In genomic region chr12:65835256-65835655, GRCh38 we compare ENCODE assay signal across 20 cellular contexts. TPM values are rescaled to one million over a fixed set of nuclear protein-coding genes. Genes with fewer than 3 reads are reported as not detected.
DNase-seq lines count a peak whose midpoint lies in the region; ATAC-seq, FAIRE-seq and TF ChIP-seq lines count a peak whose summit lies in the region.
"Had no signal": no experiment of that assay in that cellular context is flagged by ENCODE, and none has a peak within 500 bp of the region (broad histone marks: within the 10 kb centered on the region; RNA-seq: fewer than 3 reads in every experiment).

No MANE protein-coding gene starts in this region.

- intact Hi-C loops in PC-9 (cut with micrococcal nuclease; ENCODE audit: unreplicated experiment), result no loop called here
- intact Hi-C loops in esophagus squamous epithelium (cut with DNase I), result no loop called here

- peaks cover 57% of the 10 kb centered on the region for H3F3A ChIP-seq in PC-9 (ENCODE audit: insufficient read depth, low read depth)

- no peaks in the 10 kb centered on the region for H3K23me2 ChIP-seq in H1 (ENCODE audit: low read depth, low read length)

- no TSS peak for BruUV-seq in PC-9 (replicated peaks; lab: Mats Ljungman, UMichigan)

- H3K4me2 ChIP-seq in PC-9, result no peak overlapping the region
- H3K4me2 ChIP-seq in H1 (ENCODE audit: insufficient read depth in 1 of 2, low read depth in 2 of 2, low read length in 2 of 2), result no peak overlapping the region
- H3K4me2 ChIP-seq: BLaER1 treated with 17β-estradiol and CSF1 and Interleukin-3, amounts not matched to agents 10 nM and 100 nM had no signal

- DNase-seq in H54 (ENCODE audit: insufficient read length, low spot score) (no peak), PC-9 (no peak), H1 (ENCODE audit: low read depth in 1 of 2, low spot score in 2 of 2) (no peak), DMS 273 (lab: John Stamatoyannopoulos, UW; ENCODE audit: unreplicated experiment) (no peak), esophagus squamous epithelium (lab: John Stamatoyannopoulos, UW) (no peak), dedifferentiated amniotic fluid mesenchymal stem cell (ENCODE audit: extremely low spot score) (no peak)
- DNase-seq: DMS 273 treated with DMSO at 0.1 percent for 48 hours, GF-D8, MG63, NCI-H1092, NCI-H146, NCI-H2081, NCI-H2227 treated with DMSO at 0.1 percent for 48 hours, NCI-H524 had no signal

- H3K23ac ChIP-seq in H1 (ENCODE audit: insufficient read length), result no peak overlapping the region

- no peaks in the 10 kb centered on the region for H3K9me3 ChIP-seq in PC-9 (ENCODE audit: insufficient read depth, low read depth)
- H3K9me3 ChIP-seq in H1 (ENCODE audit: insufficient read depth in 2 of 2, low read depth in 1 of 2, low read length in 1 of 2), result no peaks in the 10 kb centered on the region
- no peaks in the 10 kb centered on the region for H3K9me3 ChIP-seq in esophagus squamous epithelium
- H3K9me3 ChIP-seq: BLaER1 treated with 17β-estradiol and CSF1 and Interleukin-3, amounts not matched to agents 10 nM and 100 nM; MG63 had no signal

- no peak overlapping the region for H2BK20ac ChIP-seq in H1 (ENCODE audit: low read length)

- 89% methylated on average over 4 of the region's 4 CpGs; no CpG with 5 or more reads in 1 of the 2 experiments for WGBS in H1 (ENCODE audit: extremely low coverage in 1 of 2, insufficient coverage in 1 of 2, insufficient read length in 1 of 2, insufficient replicate concordance in 2 of 2, low coverage in 1 of 2, low lambda C conversion rate in 2 of 2, missing lambda C conversion rate in 1 of 2), 2 experiments
- 78 to 79% methylated on average over 4 of the region's 4 CpGs for WGBS in esophagus squamous epithelium, 2 donors

- peaks cover 79% of the 10 kb centered on the region for H3K79me2 ChIP-seq in PC-9 (ENCODE audit: low read depth)
- peaks cover 0 to 10% of the 10 kb centered on the region in 2 experiments; a peak in 2 of 4 replicates for H3K79me2 ChIP-seq in H1 (ENCODE audit: control insufficient read depth in 1 of 2, insufficient read depth in 2 of 2, low read length in 2 of 2)

- TF ChIP-seq CTCF in PC-9 (conservative IDR thresholded peaks at IDR 0.05) (no peak), H1 (IDR thresholded peaks at IDR 0.05; ENCODE audit: control extremely low read depth in 1 of 3, insufficient read depth in 1 of 3, low read depth in 1 of 3, low read length in 3 of 3) (no peak), nephron (IDR thresholded peaks at IDR 0.05; ENCODE audit: unreplicated experiment in 3 of 3) (no peak), esophagus squamous epithelium (IDR thresholded peaks at IDR 0.05) (no peak)

- no peak overlapping the region for H2BK120ac ChIP-seq in H1 (replicated peaks; ENCODE audit: low read depth, low read length)

- H4K5ac ChIP-seq in H1 (ENCODE audit: insufficient read length, low read depth, low read length), result no peak overlapping the region

- no peak overlapping the region for H2BK5ac ChIP-seq in H1 (ENCODE audit: low read depth, low read length)

- no peaks in the 10 kb centered on the region for H3K9me2 ChIP-seq in PC-9 (ENCODE audit: insufficient read depth)

- ATAC-seq in GM19035 (IDR thresholded peaks at IDR 0.05; ENCODE audit: unreplicated experiment), result no peak

- no peaks in the 10 kb centered on the region for H4K20me1 ChIP-seq in PC-9 (ENCODE audit: insufficient read depth)
- H4K20me1 ChIP-seq in H1 (replicated peaks in 1 of 2; ENCODE audit: control insufficient read depth in 1 of 2, insufficient read depth in 2 of 2, low read length in 2 of 2), result peaks cover 0 to 1% of the 10 kb centered on the region in 2 experiments
- H4K20me1 ChIP-seq: BLaER1 treated with 17β-estradiol and CSF1 and Interleukin-3, amounts not matched to agents 10 nM and 100 nM had no signal

- H3K27me3 ChIP-seq in PC-9 (ENCODE audit: insufficient read depth, low read depth) (no peaks in the 10 kb centered on the region), H1 (replicated peaks in 1 of 4; ENCODE audit: control insufficient read depth in 3 of 4, extremely low read depth in 1 of 4, insufficient read depth in 3 of 4, low read length in 3 of 4) (no peaks in the 10 kb centered on the region), esophagus squamous epithelium (peaks cover 0 to 24% (median 0%) of the 10 kb centered on the region in 4 donors)
- H3K27me3 ChIP-seq: MG63 had no signal

- no peak overlapping the region for H3K4me3 Mint-ChIP-seq in nephron

- no peak overlapping the region for H3K9ac ChIP-seq in H1 (replicated peaks in 1 of 4; ENCODE audit: extremely low read depth in 1 of 4, low read depth in 3 of 4, low read length in 3 of 4)
- H3K9ac ChIP-seq: BLaER1 treated with 17β-estradiol and CSF1 and Interleukin-3, amounts not matched to agents 10 nM and 100 nM had no signal

- H4K8ac ChIP-seq in H1 (ENCODE audit: extremely low read depth, insufficient read depth, low read length), result no peak overlapping the region

- H3K14ac ChIP-seq in H1 (ENCODE audit: insufficient read length), result no peak overlapping the region

- no peak overlapping the region for H2BK15ac ChIP-seq in H1 (ENCODE audit: low read length)

- H2AK5ac ChIP-seq in H1 (ENCODE audit: low read depth, low read length), result no peak overlapping the region

- peaks cover 88% of the 10 kb centered on the region for H3K36me3 Mint-ChIP-seq in nephron (ENCODE audit: low read depth)

- TF ChIP-seq EP300 in H1 (IDR thresholded peaks at IDR 0.05; ENCODE audit: borderline replicate concordance in 1 of 2, low read depth in 2 of 2, low read length in 2 of 2), result no peak

- H3K36me3 ChIP-seq in PC-9 (ENCODE audit: low read depth) (peaks cover 44% of the 10 kb centered on the region), H1 (ENCODE audit: control insufficient read depth in 2 of 4, insufficient read depth in 4 of 4, low read length in 3 of 4) (peaks cover 0 to 21% (median 3%) of the 10 kb centered on the region in 4 experiments; a peak in 4 of 8 replicates), esophagus squamous epithelium (no peaks in the 10 kb centered on the region)
- H3K36me3 ChIP-seq: BLaER1 treated with 17β-estradiol and CSF1 and Interleukin-3, amounts not matched to agents 10 nM and 100 nM; MG63 had no signal

- TF ChIP-seq RAD21 in H1 (IDR thresholded peaks at IDR 0.05 in 1 of 2, conservative IDR thresholded peaks at IDR 0.05 in 1 of 2; ENCODE audit: low read depth in 2 of 2, low read length in 2 of 2), result no peak

- H4K91ac ChIP-seq in H1 (replicated peaks; ENCODE audit: insufficient read length, low read length), result no peak overlapping the region

- H3K18ac ChIP-seq in H1 (ENCODE audit: extremely low read depth, low read length), result no peak overlapping the region

- H3K4me1 ChIP-seq in PC-9 (replicated peaks; ENCODE audit: insufficient read depth), result peaks cover 11% of the 10 kb centered on the region
- no peaks in the 10 kb centered on the region for H3K4me1 ChIP-seq in H1 (replicated peaks in 1 of 4; ENCODE audit: control insufficient read depth in 3 of 4, insufficient read depth in 4 of 4, low read length in 3 of 4)
- H3K4me1 ChIP-seq in esophagus squamous epithelium, result no peaks in the 10 kb centered on the region
- H3K4me1 ChIP-seq: BLaER1 treated with 17β-estradiol and CSF1 and Interleukin-3, amounts not matched to agents 10 nM and 100 nM had no signal

- peaks cover 4% of the 10 kb centered on the region for H3K27me3 Mint-ChIP-seq in nephron (ENCODE audit: low read depth)

- CTCF ChIA-PET in PC-9 (lab: Charles Lee), result no interaction called here
- CTCF ChIA-PET in H1 (lab: Charles Lee; ENCODE audit: partially characterized antibody), result interaction anchor here (0.9 kb wide), 1 partner anchor 9 kb away, joined by 3 read pairs; no protein-coding TSS in a partner anchor

- H2AFZ ChIP-seq in PC-9 (no peak overlapping the region), H1 (ENCODE audit: low read length) (no peak overlapping the region)

- H2BK12ac ChIP-seq in H1 (ENCODE audit: low read depth, low read length), result no peak overlapping the region

- H3K9me3 Mint-ChIP-seq in nephron, result no peaks in the 10 kb centered on the region

- H3K4me3 ChIP-seq in PC-9 (no peak overlapping the region), H1 (ENCODE audit: extremely low read depth in 1 of 4, insufficient read depth in 2 of 4, low read depth in 3 of 4, low read length in 4 of 4) (no peak overlapping the region), esophagus squamous epithelium (no peak overlapping the region)
- H3K4me3 ChIP-seq: BLaER1 treated with 17β-estradiol and CSF1 and Interleukin-3, amounts not matched to agents 10 nM and 100 nM; MG63 had no signal

- POLR2A ChIA-PET in PC-9 (lab: Charles Lee; ENCODE audit: unreplicated experiment), result no interaction called here
- POLR2A ChIA-PET in H1 (lab: Charles Lee; ENCODE audit: partially characterized antibody), result no interaction called here

- peak overlapping the region; percentile 5 to 77 (median 38) for H3K27ac Mint-ChIP-seq in nephron

- no peak overlapping the region for H3K4ac ChIP-seq in H1 (replicated peaks; ENCODE audit: insufficient read length, low read depth, low read length)

- H3K4me1 Mint-ChIP-seq in nephron, result peaks cover 18% of the 10 kb centered on the region

- no peaks in the 10 kb centered on the region for H3K79me1 ChIP-seq in H1 (ENCODE audit: low read depth, low read length)

- no peak overlapping the region for H3K56ac ChIP-seq in H1 (replicated peaks; ENCODE audit: insufficient read length, low read depth, low read length)

- H3K27ac ChIP-seq in PC-9, result peak overlapping the region; percentile 16; the same call in 1 of the 2 replicates
- no peak overlapping the region for H3K27ac ChIP-seq in H1 (ENCODE audit: low read depth, low read length)
- no peak overlapping the region for H3K27ac ChIP-seq in esophagus squamous epithelium
- H3K27ac ChIP-seq: BLaER1 treated with 17β-estradiol and CSF1 and Interleukin-3, amounts not matched to agents 10 nM and 100 nM had no signal

- FAIRE-seq in H54 (lab: Jason Lieb, UNC) (peak; percentile 71), H1 (lab: Jason Lieb, UNC) (peak; percentile 39)
- FAIRE-seq: A204.1, GM12891, GM18507 had no signal

- TF ChIP-seq POLR2A in H54 (IDR thresholded peaks at IDR 0.05; ENCODE audit: low read depth, low read length), result no peak
- no peak for TF ChIP-seq POLR2A in H1 (IDR thresholded peaks at IDR 0.05; ENCODE audit: control extremely low read depth in 1 of 2, low read depth in 2 of 2, low read length in 2 of 2)
- no peak for TF ChIP-seq POLR2A in esophagus squamous epithelium (IDR thresholded peaks at IDR 0.05)

RNA-seq across cellular contexts. Expression of gene HMGA2, which starts 11.0 kb away (rescaled TPM):
- total RNA-seq in PC-9 (2021) (13.8 and 14.7 TPM in 2 replicates), esophagus squamous epithelium (1 to 10 TPM in 1 of 4 donors, under 1 TPM in 3; 0.08 to 5.6 (median 0.43) TPM)
- total RNA-seq in H1 (2021; fragmentation: NEBNext Ultra II Directional; extraction: Animal tissue kit (Norgen Biotek cat#: 25700)), result 103 and 104 TPM in 2 replicates
- polyA plus RNA-seq in H1 (2011; rRNA removed), result 46.0 and 50.7 TPM in 2 replicates
- 45.4 TPM for polyA plus RNA-seq in H1 (2011; cell fraction: cytosol; rRNA removed)
- 77.0 TPM for polyA plus RNA-seq in H1 (2011; cell fraction: nucleus; rRNA removed)
- polyA plus RNA-seq in H1 (2012, experiment 1 of 2), result 35.0 to 68.1 TPM (median 44.6 TPM) in 4 replicates
- 13.2 TPM for polyA plus RNA-seq in H1 (2012, experiment 2 of 2)
- polyA plus RNA-seq in H1 (2013, experiment 1 of 2), result 89.7 TPM
- polyA plus RNA-seq in H1 (2013, experiment 2 of 2), result 80.7 TPM
- 38.8 and 46.1 TPM in 2 replicates for polyA minus RNA-seq in H1 (2011; rRNA and poly(A)+ RNA removed)
- 64.0 TPM for polyA minus RNA-seq in H1 (2011; cell fraction: cytosol; rRNA and poly(A)+ RNA removed)
- 103 TPM for polyA minus RNA-seq in H1 (2011; cell fraction: nucleus; rRNA and poly(A)+ RNA removed)
